Comparison of ENCODE assay signal across 1 cellular context in genomic region chr1:53392460-53392859, GRCh38.
TF ChIP-seq lines count a peak whose summit lies in the region.

No MANE protein-coding gene starts in this region.

TF ChIP-seq in H1, 55 proteins besides CTCF, POLR2A, EP300 and RAD21 (continued from another document):
- TF ChIP-seq POLR2AphosphoS5 (IDR thresholded peaks at IDR 0.05; ENCODE audit: low read depth, low read length) (no peak), TCF12 (IDR thresholded peaks at IDR 0.05; ENCODE audit: low read depth, low read length) (no peak), HDAC6 (IDR thresholded peaks at IDR 0.05; ENCODE audit: low read depth, low read length) (no peak)
